Comparison of ENCODE assay signal across 23 cellular contexts in genomic region chr1:209813902-209814301, GRCh38. TPM values are rescaled to one million over a fixed set of nuclear protein-coding genes. Genes with fewer than 3 reads are reported as not detected.
DNase-seq lines count a peak whose midpoint lies in the region; ATAC-seq, FAIRE-seq and TF ChIP-seq lines count a peak whose summit lies in the region.
"Had no signal": no experiment of that assay in that cellular context is flagged by ENCODE, and none has a peak within 500 bp of the region (broad histone marks: within the 10 kb centered on the region; RNA-seq: fewer than 3 reads in every experiment).

No MANE protein-coding gene starts in this region.

- CTCF ChIA-PET in HepG2 (lab: Yijun Ruan, JAX; ENCODE audit: low intra/inter-chr PET ratio, low total read pairs) = no interaction called here
- CTCF ChIA-PET in CD8-positive, alpha-beta T cell (lab: Charles Lee) = interaction anchor here (1.0 to 4.3 kb wide), 3 partner anchors 10 to 66 kb away, joined by 3 to 27 read pairs (median 13); partner anchors contain the start of gene UTP25

- H3K4me3 Mint-ChIP-seq in neural crest cell = no peak overlapping the region
- H3K4me3 Mint-ChIP-seq in activated naive CD8-positive, alpha-beta T cell treated with anti-CD3 and anti-CD28 coated beads for 36 hours = no peak overlapping the region
- no peak overlapping the region for H3K4me3 Mint-ChIP-seq in CD8-positive, alpha-beta T cell
- H3K4me3 Mint-ChIP-seq: CD4-positive, alpha-beta memory T cell; GM23338; H9 had no signal

- DNase-seq in HepG2 (ENCODE audit: low spot score) (no peak), right lobe of liver (no peak), esophagus muscularis mucosa (ENCODE audit: extremely low spot score) (peak; percentile 21), neural crest cell (ENCODE audit: low read depth, low spot score) (no peak)
- no peak for DNase-seq in activated naive CD8-positive, alpha-beta T cell treated with anti-CD3 and anti-CD28 coated beads for 36 hours
- no peak for DNase-seq in CD8-positive, alpha-beta T cell
- DNase-seq: C1 segment of cervical spinal cord; CD4-positive, alpha-beta memory T cell; DMS 273 treated with DMSO at 0.1 percent for 48 hours; DMS53; DMS79 treated with DMSO at 0.1 percent for 48 hours; GF-D8; H9 had no signal

- ATAC-seq in HepG2 = peak; percentile 82
- ATAC-seq in right lobe of liver = no peak
- no peak for ATAC-seq in CD8-positive, alpha-beta T cell
- ATAC-seq: HCT116 had no signal

- no peaks in the 10 kb centered on the region for H3K36me3 Mint-ChIP-seq in neural crest cell (ENCODE audit: low read depth)
- H3K36me3 Mint-ChIP-seq in activated naive CD8-positive, alpha-beta T cell treated with anti-CD3 and anti-CD28 coated beads for 36 hours = no peaks in the 10 kb centered on the region
- no peaks in the 10 kb centered on the region for H3K36me3 Mint-ChIP-seq in CD8-positive, alpha-beta T cell
- H3K36me3 Mint-ChIP-seq: CD4-positive, alpha-beta memory T cell had no signal

- no peak overlapping the region for H3K27ac ChIP-seq in HepG2 (ENCODE audit: extremely low read length, insufficient read depth, low read length)
- no peak overlapping the region for H3K27ac ChIP-seq in right lobe of liver
- H3K27ac ChIP-seq in esophagus muscularis mucosa (replicated peaks in 1 of 4) = no peak overlapping the region
- no peak overlapping the region for H3K27ac ChIP-seq in CD8-positive, alpha-beta T cell (ENCODE audit: low read depth, low read length)

- H3K79me2 ChIP-seq in HepG2 (ENCODE audit: insufficient read depth, low read length) = no peaks in the 10 kb centered on the region

- H3K9me3 Mint-ChIP-seq in neural crest cell = no peaks in the 10 kb centered on the region
- no peaks in the 10 kb centered on the region for H3K9me3 Mint-ChIP-seq in activated naive CD8-positive, alpha-beta T cell treated with anti-CD3 and anti-CD28 coated beads for 36 hours
- no peaks in the 10 kb centered on the region for H3K9me3 Mint-ChIP-seq in CD8-positive, alpha-beta T cell
- H3K9me3 Mint-ChIP-seq: CD4-positive, alpha-beta memory T cell; GM23338; H9 had no signal

- in situ Hi-C loops in HepG2 (cut with HindIII; ENCODE audit: extremely low pct_ligation_motif_present, low pct_unique_long_range_greater_than_20kb) = no loop called here

- H3K9me3 ChIP-seq in HepG2 (ENCODE audit: low read length) (no peaks in the 10 kb centered on the region), right lobe of liver (no peaks in the 10 kb centered on the region), esophagus muscularis mucosa (no peaks in the 10 kb centered on the region)
- no peaks in the 10 kb centered on the region for H3K9me3 ChIP-seq in CD8-positive, alpha-beta T cell (ENCODE audit: low read length)

- TF ChIP-seq POLR2A in HepG2 (IDR thresholded peaks at IDR 0.05; ENCODE audit: insufficient read depth in 1 of 2, low read depth in 2 of 2, low read length in 2 of 2) (no peak), right lobe of liver (IDR thresholded peaks at IDR 0.05) (no peak), esophagus muscularis mucosa (IDR thresholded peaks at IDR 0.05; ENCODE audit: low read depth) (no peak)

- H3K4me1 ChIP-seq in HepG2 (ENCODE audit: insufficient read depth, low read length) (peaks cover 32% of the 10 kb centered on the region), right lobe of liver (no peaks in the 10 kb centered on the region), esophagus muscularis mucosa (no peaks in the 10 kb centered on the region)
- no peaks in the 10 kb centered on the region for H3K4me1 ChIP-seq in CD8-positive, alpha-beta T cell (ENCODE audit: insufficient read depth, low read length)

- no peak overlapping the region for H3K9ac ChIP-seq in HepG2 (ENCODE audit: insufficient read depth, low read depth, low read length)

- TF ChIP-seq EP300 in HepG2 (IDR thresholded peaks at IDR 0.05; ENCODE audit: low read depth in 2 of 2, low read length in 2 of 2) (peak in 1 of 2 experiments; percentile 34; a peak in 1 of 4 replicates), HepG2 (CRISPR knock-in tag; IDR thresholded peaks at IDR 0.05; ENCODE audit: borderline replicate concordance) (no peak), esophagus muscularis mucosa (IDR thresholded peaks at IDR 0.05) (no peak)

- H3K36me3 ChIP-seq in HepG2 (replicated peaks in 1 of 2; ENCODE audit: control insufficient read depth in 1 of 2, insufficient read depth in 2 of 2, low read length in 2 of 2) (no peaks in the 10 kb centered on the region), right lobe of liver (no peaks in the 10 kb centered on the region), esophagus muscularis mucosa (no peaks in the 10 kb centered on the region)
- H3K36me3 ChIP-seq in CD8-positive, alpha-beta T cell (ENCODE audit: insufficient read depth, low read length) = no peaks in the 10 kb centered on the region

- intact Hi-C loops in HepG2 (cut with micrococcal nuclease; ENCODE audit: unreplicated experiment) = no loop called here
- intact Hi-C loops in right lobe of liver (cut with DNase I) = no loop called here
- intact Hi-C loops in esophagus muscularis mucosa (cut with DNase I) = no loop called here
- intact Hi-C loops in CD8-positive, alpha-beta T cell (cut with DNase I, micrococcal nuclease) = no loop called here

- no TSS peak for BruUV-seq in HepG2 (replicated peaks; lab: Mats Ljungman, UMichigan)

- no peaks in the 10 kb centered on the region for H3K4me1 Mint-ChIP-seq in neural crest cell
- H3K4me1 Mint-ChIP-seq in activated naive CD8-positive, alpha-beta T cell treated with anti-CD3 and anti-CD28 coated beads for 36 hours = peaks cover 12% of the 10 kb centered on the region
- H3K4me1 Mint-ChIP-seq in CD8-positive, alpha-beta T cell (ENCODE audit: low read depth) = no peaks in the 10 kb centered on the region

- peaks cover 0 to 7% of the 10 kb centered on the region in 2 experiments; a peak in 2 of 5 replicates for H3K27me3 ChIP-seq in HepG2 (ENCODE audit: control insufficient read depth in 1 of 2, insufficient read depth in 2 of 2, low read length in 2 of 2)
- no peaks in the 10 kb centered on the region for H3K27me3 ChIP-seq in right lobe of liver
- peaks cover 0 to 5% (median 0%) of the 10 kb centered on the region in 4 donors for H3K27me3 ChIP-seq in esophagus muscularis mucosa
- H3K27me3 ChIP-seq in CD8-positive, alpha-beta T cell (ENCODE audit: insufficient read depth, low read length) = no peaks in the 10 kb centered on the region

- H3K27ac Mint-ChIP-seq in neural crest cell (ENCODE audit: unreplicated experiment) = peak overlapping the region; percentile 15
- no peak overlapping the region for H3K27ac Mint-ChIP-seq in activated naive CD8-positive, alpha-beta T cell treated with anti-CD3 and anti-CD28 coated beads for 36 hours
- no peak overlapping the region for H3K27ac Mint-ChIP-seq in CD8-positive, alpha-beta T cell
- H3K27ac Mint-ChIP-seq: CD4-positive, alpha-beta memory T cell; GM23338; H9 had no signal

- 0 out of 2 replicates have a peak overlapping the region, but pooled peaks have one; percentile 7 for H3K4me2 ChIP-seq in HepG2 (ENCODE audit: low read depth, low read length)
- H3K4me2 ChIP-seq: GM23338 had no signal

- POLR2A ChIA-PET in HepG2 (lab: Yijun Ruan, JAX) = no interaction called here
- POLR2A ChIA-PET in CD8-positive, alpha-beta T cell (lab: Charles Lee) = no interaction called here

- H3K4me3 ChIP-seq in HepG2 (replicated peaks in 1 of 3; ENCODE audit: insufficient read depth in 1 of 3, low read depth in 2 of 3, low read length in 3 of 3) (no peak overlapping the region), right lobe of liver (no peak overlapping the region), esophagus muscularis mucosa (no peak overlapping the region)
- no peak overlapping the region for H3K4me3 ChIP-seq in CD8-positive, alpha-beta T cell (ENCODE audit: low read depth, low read length)
- H3K4me3 ChIP-seq: GM23338 had no signal

- TF ChIP-seq CTCF in HepG2 (CRISPR knock-in tag; IDR thresholded peaks at IDR 0.05) (no peak), right lobe of liver (IDR thresholded peaks at IDR 0.05) (no peak), esophagus muscularis mucosa (IDR thresholded peaks at IDR 0.05) (no peak), neural crest cell (conservative IDR thresholded peaks at IDR 0.05) (no peak)
- TF ChIP-seq CTCF in CD8-positive, alpha-beta T cell (IDR thresholded peaks at IDR 0.05) = no peak

- H4K20me1 ChIP-seq in HepG2 (ENCODE audit: insufficient read depth, low read length) = no peaks in the 10 kb centered on the region

- 20% methylated on average over 4 of the region's 4 CpGs for WGBS in HepG2 (ENCODE audit: low lambda C conversion rate)
- WGBS in right lobe of liver (ENCODE audit: insufficient coverage, low coverage, low lambda C conversion rate, missing lambda C conversion rate) = 87% methylated on average over 4 of the region's 4 CpGs
- WGBS in esophagus muscularis mucosa = 92% methylated on average over 4 of the region's 4 CpGs

- peaks cover 71% of the 10 kb centered on the region for H3K27me3 Mint-ChIP-seq in neural crest cell (ENCODE audit: low read depth)
- peaks cover 6% of the 10 kb centered on the region for H3K27me3 Mint-ChIP-seq in activated naive CD8-positive, alpha-beta T cell treated with anti-CD3 and anti-CD28 coated beads for 36 hours
- H3K27me3 Mint-ChIP-seq in CD8-positive, alpha-beta T cell (ENCODE audit: low read depth) = peaks cover 2% of the 10 kb centered on the region

- no peak overlapping the region for H2AFZ ChIP-seq in HepG2 (ENCODE audit: low read length)
- H2AFZ ChIP-seq: GM23338 had no signal

- TF ChIP-seq RAD21 in HepG2 (CRISPR knock-in tag; IDR thresholded peaks at IDR 0.05) = no peak

- no peak for FAIRE-seq in HepG2 (lab: Jason Lieb, UNC)
- FAIRE-seq: D721Med, GM12891, GM18507 had no signal

RNA-seq across cellular contexts. Expression of gene IRF6, which starts 8.0 kb away (rescaled TPM):
- total RNA-seq in HepG2 (2016; rRNA removed; fragmentation: Illumina TruSeq; extraction: Trizol) = 0.02 TPM in 1 of 2 replicates, not detected in the other
- total RNA-seq in HepG2 (2016; cell fraction: cytosol; rRNA removed; fragmentation: Illumina TruSeq; extraction: Trizol; ENCODE audit: low read depth) = not detected in 2 replicates
- total RNA-seq in HepG2 (2016; cell fraction: insoluble cytoplasmic fraction; rRNA removed; fragmentation: Illumina TruSeq; extraction: Trizol) = not detected in 2 replicates
- not detected in 2 replicates for total RNA-seq in HepG2 (2016; cell fraction: membrane; rRNA removed; fragmentation: Illumina TruSeq; extraction: Trizol)
- not detected in 2 replicates for total RNA-seq in HepG2 (2016; cell fraction: nucleus; rRNA removed; fragmentation: Illumina TruSeq; extraction: Trizol)
- polyA plus RNA-seq in HepG2 (2011; rRNA removed) = 0.05 TPM in 1 of 2 replicates, not detected in the other
- polyA plus RNA-seq in HepG2 (2011; cell fraction: cytosol; rRNA removed) = 0.01 and 0.05 TPM in 2 replicates
- polyA plus RNA-seq in HepG2 (2011; cell fraction: nucleus; rRNA removed) = not detected in 2 replicates
- polyA plus RNA-seq in HepG2 (2012) = not detected in 2 replicates
- not detected in 2 replicates for polyA plus RNA-seq in HepG2 (2016; cell fraction: cytosol; fragmentation: Illumina TruSeq; extraction: Trizol; ENCODE audit: low read depth)
- not detected in 2 replicates for polyA plus RNA-seq in HepG2 (2016; cell fraction: insoluble cytoplasmic fraction; fragmentation: Illumina TruSeq; extraction: Trizol; ENCODE audit: low read depth)
- polyA plus RNA-seq in HepG2 (2016; cell fraction: membrane; fragmentation: Illumina TruSeq; extraction: Trizol; ENCODE audit: low read depth) = not detected in 2 replicates
- not detected in 2 replicates for polyA plus RNA-seq in HepG2 (2016; cell fraction: nucleus; fragmentation: Illumina TruSeq; extraction: Trizol; ENCODE audit: insufficient read depth, low read depth)
- 0.70 TPM in 1 of 2 replicates, not detected in the other for polyA minus RNA-seq in HepG2 (2011; rRNA and poly(A)+ RNA removed; ENCODE audit: low replicate concordance)
- not detected in 2 replicates for polyA minus RNA-seq in HepG2 (2011; cell fraction: cytosol; rRNA and poly(A)+ RNA removed)
- polyA minus RNA-seq in HepG2 (2011; cell fraction: nucleus; rRNA and poly(A)+ RNA removed) = not detected in 2 replicates
- 10 to 100 TPM; 24.9 to 33.9 (median 28.9) TPM for total RNA-seq in right lobe of liver
- total RNA-seq in esophagus muscularis mucosa = 1 to 10 TPM in 1 of 4 donors, under 1 TPM in 3; 0.46 to 1.2 (median 0.75) TPM
- 0.05 TPM in 1 of 2 replicates, not detected in the other for total RNA-seq in neural crest cell
- total RNA-seq in activated naive CD8-positive, alpha-beta T cell treated with anti-CD3 and anti-CD28 coated beads for 36 hours = 1 to 10 TPM; 2.1 to 2.4 TPM
- 1 to 10 TPM; 2.5 to 3.4 TPM for total RNA-seq in CD8-positive, alpha-beta T cell
- total RNA-seq: A172, Daoy, G401, H4 had no signal

RNA-seq across cellular contexts. Expression of gene UTP25, which starts 13.9 kb away (rescaled TPM):
- 5.7 and 6.6 TPM in 2 replicates for total RNA-seq in HepG2 (2016; rRNA removed; fragmentation: Illumina TruSeq; extraction: Trizol)
- total RNA-seq in HepG2 (2016; cell fraction: cytosol; rRNA removed; fragmentation: Illumina TruSeq; extraction: Trizol; ENCODE audit: low read depth) = 0.53 and 0.81 TPM in 2 replicates
- 5.6 and 6.7 TPM in 2 replicates for total RNA-seq in HepG2 (2016; cell fraction: insoluble cytoplasmic fraction; rRNA removed; fragmentation: Illumina TruSeq; extraction: Trizol)
- 1.3 and 1.5 TPM in 2 replicates for total RNA-seq in HepG2 (2016; cell fraction: membrane; rRNA removed; fragmentation: Illumina TruSeq; extraction: Trizol)
- total RNA-seq in HepG2 (2016; cell fraction: nucleus; rRNA removed; fragmentation: Illumina TruSeq; extraction: Trizol) = 8.4 and 8.5 TPM in 2 replicates
- 4.4 and 4.8 TPM in 2 replicates for polyA plus RNA-seq in HepG2 (2011; rRNA removed)
- 2.2 and 3.6 TPM in 2 replicates for polyA plus RNA-seq in HepG2 (2011; cell fraction: cytosol; rRNA removed)
- polyA plus RNA-seq in HepG2 (2011; cell fraction: nucleus; rRNA removed) = 4.4 and 4.6 TPM in 2 replicates
- 3.8 and 4.2 TPM in 2 replicates for polyA plus RNA-seq in HepG2 (2012)
- polyA plus RNA-seq in HepG2 (2016; cell fraction: cytosol; fragmentation: Illumina TruSeq; extraction: Trizol; ENCODE audit: low read depth) = 0.15 and 0.20 TPM in 2 replicates
- polyA plus RNA-seq in HepG2 (2016; cell fraction: insoluble cytoplasmic fraction; fragmentation: Illumina TruSeq; extraction: Trizol; ENCODE audit: low read depth) = 5.4 and 5.9 TPM in 2 replicates
- polyA plus RNA-seq in HepG2 (2016; cell fraction: membrane; fragmentation: Illumina TruSeq; extraction: Trizol; ENCODE audit: low read depth) = 0.49 and 0.59 TPM in 2 replicates
- polyA plus RNA-seq in HepG2 (2016; cell fraction: nucleus; fragmentation: Illumina TruSeq; extraction: Trizol; ENCODE audit: insufficient read depth, low read depth) = 4.6 and 5.1 TPM in 2 replicates
- polyA minus RNA-seq in HepG2 (2011; rRNA and poly(A)+ RNA removed; ENCODE audit: low replicate concordance) = 7.4 and 25.4 TPM in 2 replicates
- polyA minus RNA-seq in HepG2 (2011; cell fraction: cytosol; rRNA and poly(A)+ RNA removed) = 2.7 and 4.1 TPM in 2 replicates
- polyA minus RNA-seq in HepG2 (2011; cell fraction: nucleus; rRNA and poly(A)+ RNA removed) = 24.7 and 28.3 TPM in 2 replicates
- total RNA-seq in right lobe of liver = 1 to 10 TPM; 4.6 to 10.0 (median 6.4) TPM
- total RNA-seq in esophagus muscularis mucosa = 1 to 10 TPM; 3.7 to 8.0 (median 7.3) TPM
- total RNA-seq in neural crest cell = 6.8 and 7.2 TPM in 2 replicates
- 10 to 100 TPM; 12.2 to 12.5 TPM for total RNA-seq in activated naive CD8-positive, alpha-beta T cell treated with anti-CD3 and anti-CD28 coated beads for 36 hours
- total RNA-seq in CD8-positive, alpha-beta T cell = 1 to 10 TPM; 7.5 to 7.9 TPM

RNA-seq across cellular contexts. Expression of gene C1orf74, which starts 29.5 kb away (rescaled TPM):
- 0.71 and 0.98 TPM in 2 replicates for total RNA-seq in HepG2 (2016; rRNA removed; fragmentation: Illumina TruSeq; extraction: Trizol)
- total RNA-seq in HepG2 (2016; cell fraction: cytosol; rRNA removed; fragmentation: Illumina TruSeq; extraction: Trizol; ENCODE audit: low read depth) = 0.26 and 0.30 TPM in 2 replicates
- total RNA-seq in HepG2 (2016; cell fraction: insoluble cytoplasmic fraction; rRNA removed; fragmentation: Illumina TruSeq; extraction: Trizol) = 1.0 and 1.1 TPM in 2 replicates
- 0.38 and 0.71 TPM in 2 replicates for total RNA-seq in HepG2 (2016; cell fraction: membrane; rRNA removed; fragmentation: Illumina TruSeq; extraction: Trizol)
- 0.72 and 0.81 TPM in 2 replicates for total RNA-seq in HepG2 (2016; cell fraction: nucleus; rRNA removed; fragmentation: Illumina TruSeq; extraction: Trizol)
- 0.33 and 0.40 TPM in 2 replicates for polyA plus RNA-seq in HepG2 (2011; rRNA removed)
- 0.27 and 0.40 TPM in 2 replicates for polyA plus RNA-seq in HepG2 (2011; cell fraction: cytosol; rRNA removed)
- polyA plus RNA-seq in HepG2 (2011; cell fraction: nucleus; rRNA removed) = 0.27 and 0.28 TPM in 2 replicates
- 0.37 and 0.51 TPM in 2 replicates for polyA plus RNA-seq in HepG2 (2012)
- polyA plus RNA-seq in HepG2 (2016; cell fraction: cytosol; fragmentation: Illumina TruSeq; extraction: Trizol; ENCODE audit: low read depth) = 0.05 and 0.06 TPM in 2 replicates
- 0.51 and 0.69 TPM in 2 replicates for polyA plus RNA-seq in HepG2 (2016; cell fraction: insoluble cytoplasmic fraction; fragmentation: Illumina TruSeq; extraction: Trizol; ENCODE audit: low read depth)
- 0.10 and 0.13 TPM in 2 replicates for polyA plus RNA-seq in HepG2 (2016; cell fraction: membrane; fragmentation: Illumina TruSeq; extraction: Trizol; ENCODE audit: low read depth)
- polyA plus RNA-seq in HepG2 (2016; cell fraction: nucleus; fragmentation: Illumina TruSeq; extraction: Trizol; ENCODE audit: insufficient read depth, low read depth) = 0.37 and 0.45 TPM in 2 replicates
- polyA minus RNA-seq in HepG2 (2011; rRNA and poly(A)+ RNA removed; ENCODE audit: low replicate concordance) = 0.56 and 3.8 TPM in 2 replicates
- polyA minus RNA-seq in HepG2 (2011; cell fraction: cytosol; rRNA and poly(A)+ RNA removed) = 0.40 and 0.62 TPM in 2 replicates
- polyA minus RNA-seq in HepG2 (2011; cell fraction: nucleus; rRNA and poly(A)+ RNA removed) = 1.4 and 1.6 TPM in 2 replicates
- total RNA-seq in right lobe of liver = 1 to 10 TPM in 3 of 6 experiments, under 1 TPM in 3; 0.81 to 1.6 (median 1.0) TPM
- 1 to 10 TPM in 2 of 4 donors, under 1 TPM in 2; 0.42 to 1.6 (median 0.86) TPM for total RNA-seq in esophagus muscularis mucosa
- total RNA-seq in neural crest cell = 2.7 and 3.2 TPM in 2 replicates
- 1 to 10 TPM; 1.5 to 1.7 TPM for total RNA-seq in activated naive CD8-positive, alpha-beta T cell treated with anti-CD3 and anti-CD28 coated beads for 36 hours
- under 1 TPM; 0.71 to 0.75 TPM for total RNA-seq in CD8-positive, alpha-beta T cell

RNA-seq across cellular contexts. Expression of gene TRAF3IP3, which starts 58.0 kb away (rescaled TPM):
- total RNA-seq in HepG2 (2016; rRNA removed; fragmentation: Illumina TruSeq; extraction: Trizol) (not detected in 2 replicates), right lobe of liver (1 to 10 TPM in 5 of 6 experiments, under 1 TPM in 1; 0.95 to 7.7 (median 1.6) TPM), esophagus muscularis mucosa (1 to 10 TPM; 1.0 to 4.3 (median 2.8) TPM), neural crest cell (not detected in 2 replicates)
- total RNA-seq in HepG2 (2016; cell fraction: cytosol; rRNA removed; fragmentation: Illumina TruSeq; extraction: Trizol; ENCODE audit: low read depth) = not detected in 2 replicates
- not detected in 2 replicates for total RNA-seq in HepG2 (2016; cell fraction: insoluble cytoplasmic fraction; rRNA removed; fragmentation: Illumina TruSeq; extraction: Trizol)
- not detected in 2 replicates for total RNA-seq in HepG2 (2016; cell fraction: membrane; rRNA removed; fragmentation: Illumina TruSeq; extraction: Trizol)
- not detected in 2 replicates for total RNA-seq in HepG2 (2016; cell fraction: nucleus; rRNA removed; fragmentation: Illumina TruSeq; extraction: Trizol)
- polyA plus RNA-seq in HepG2 (2011; rRNA removed) = not detected in 2 replicates
- polyA plus RNA-seq in HepG2 (2011; cell fraction: cytosol; rRNA removed) = not detected in 2 replicates
- 0.12 TPM in 1 of 2 replicates, not detected in the other for polyA plus RNA-seq in HepG2 (2011; cell fraction: nucleus; rRNA removed)
- 0.07 TPM in 1 of 2 replicates, not detected in the other for polyA plus RNA-seq in HepG2 (2012)
- not detected in 2 replicates for polyA plus RNA-seq in HepG2 (2016; cell fraction: cytosol; fragmentation: Illumina TruSeq; extraction: Trizol; ENCODE audit: low read depth)
- polyA plus RNA-seq in HepG2 (2016; cell fraction: insoluble cytoplasmic fraction; fragmentation: Illumina TruSeq; extraction: Trizol; ENCODE audit: low read depth) = not detected in 2 replicates
- not detected in 2 replicates for polyA plus RNA-seq in HepG2 (2016; cell fraction: membrane; fragmentation: Illumina TruSeq; extraction: Trizol; ENCODE audit: low read depth)
- polyA plus RNA-seq in HepG2 (2016; cell fraction: nucleus; fragmentation: Illumina TruSeq; extraction: Trizol; ENCODE audit: insufficient read depth, low read depth) = not detected in 2 replicates
- polyA minus RNA-seq in HepG2 (2011; rRNA and poly(A)+ RNA removed; ENCODE audit: low replicate concordance) = not detected in 2 replicates
- polyA minus RNA-seq in HepG2 (2011; cell fraction: cytosol; rRNA and poly(A)+ RNA removed) = not detected in 2 replicates
- polyA minus RNA-seq in HepG2 (2011; cell fraction: nucleus; rRNA and poly(A)+ RNA removed) = not detected in 2 replicates
- total RNA-seq in activated naive CD8-positive, alpha-beta T cell treated with anti-CD3 and anti-CD28 coated beads for 36 hours = 100 to 1,000 TPM; 194 to 204 TPM
- 100 to 1,000 TPM; 209 to 230 TPM for total RNA-seq in CD8-positive, alpha-beta T cell
- total RNA-seq: A172, Daoy, GM23338, H4, H9 had no signal
- polyA plus RNA-seq: BJ, GM23338 had no signal

Comparison
In these comparisons a context has a peak if more than half of its experiments do, and no peak if none do; other contexts are left out.
1. RNA of gene IRF6, which starts 8.0 kb away (total RNA-seq): 24.9 to 33.9 TPM in right lobe of liver; 2.5 to 3.4 TPM in CD8-positive, alpha-beta T cell, 2.1 to 2.4 TPM in activated naive CD8-positive, alpha-beta T cell treated with anti-CD3 and anti-CD28 coated beads for 36 hours, 0.46 to 1.2 TPM in esophagus muscularis mucosa, 0.05 TPM in neural crest cell and 0.02 TPM in HepG2; every median in the first group is over 4 times any median in the second.